ENCODE assay signal across 8 cellular contexts in genomic region chr4:25914670-25915358, GRCh38. TPM values are rescaled to one million over a fixed set of nuclear protein-coding genes. Genes with fewer than 3 reads are reported as not detected.
A peak's percentile ranks its signal among the peaks of the same experiment; 100 is the strongest.
DNase-seq lines count a peak whose midpoint lies in the region; ATAC-seq and TF ChIP-seq lines count a peak whose summit lies in the region.

No MANE protein-coding gene starts in this region.

- ATAC-seq in central memory CD8-positive, alpha-beta T cell (replicated peaks; ENCODE audit: extremely low read depth, poor library complexity, severe bottlenecking): no peak
- no peak for ATAC-seq in naive thymus-derived CD8-positive, alpha-beta T cell

- DNase-seq in GM12865 (ENCODE audit: low read depth) (no peak), NCI-H510A treated with DMSO at 0.1 percent for 48 hours (lab: John Stamatoyannopoulos, UW) (no peak), NOMO-1 treated with DMSO at 0.1 percent for 48 hours (lab: John Stamatoyannopoulos, UW; ENCODE audit: unreplicated experiment) (no peak), nucleus accumbens (lab: John Stamatoyannopoulos, UW) (no peak)
- DNase-seq in Jurkat, Clone E6-1 (ENCODE audit: low read depth, low spot score): no peak
- DNase-seq in central memory CD8-positive, alpha-beta T cell (ENCODE audit: low spot score in 2 of 2): no peak
- no peak for DNase-seq in naive thymus-derived CD8-positive, alpha-beta T cell
- DNase-seq in activated CD4-positive, alpha-beta T cell treated with anti-CD3 and anti-CD28 coated beads, Interleukin-2, amount 50 U/mL, for 4 hours: no peak

- no peaks in the 10 kb centered on the region for H3K9me3 Mint-ChIP-seq in central memory CD8-positive, alpha-beta T cell
- H3K9me3 Mint-ChIP-seq in naive thymus-derived CD8-positive, alpha-beta T cell: no peaks in the 10 kb centered on the region

- H3K4me1 Mint-ChIP-seq in central memory CD8-positive, alpha-beta T cell: peaks cover 31% of the 10 kb centered on the region
- H3K4me1 Mint-ChIP-seq in naive thymus-derived CD8-positive, alpha-beta T cell: peaks cover 17 to 40% (median 28%) of the 10 kb centered on the region in 4 donors

- POLR2A ChIA-PET in naive thymus-derived CD8-positive, alpha-beta T cell (lab: Charles Lee): interaction anchor here (0.6 to 2.5 kb wide), 9 partner anchors 50 to 602 kb away, joined by 3 to 22 read pairs (median 5); partner anchors contain the start of gene ZCCHC4

- peak overlapping the region; percentile 98 for H3K4me3 Mint-ChIP-seq in central memory CD8-positive, alpha-beta T cell
- peak overlapping the region; percentile 92 to 98 (median 96) for H3K4me3 Mint-ChIP-seq in naive thymus-derived CD8-positive, alpha-beta T cell

- no peak for TF ChIP-seq CTCF in GM12865 (IDR thresholded peaks at IDR 0.05; ENCODE audit: insufficient read depth, low read depth, low read length, missing control alignments)

- H3K27ac Mint-ChIP-seq in central memory CD8-positive, alpha-beta T cell (ENCODE audit: low read depth): peak overlapping the region; percentile 95
- peak overlapping the region; percentile 94 to 99 (median 98) for H3K27ac Mint-ChIP-seq in naive thymus-derived CD8-positive, alpha-beta T cell

- H3K36me3 Mint-ChIP-seq in central memory CD8-positive, alpha-beta T cell (ENCODE audit: insufficient read depth): peaks cover 15% of the 10 kb centered on the region
- H3K36me3 Mint-ChIP-seq in naive thymus-derived CD8-positive, alpha-beta T cell: peaks cover 0 to 8% (median 0%) of the 10 kb centered on the region in 3 donors

- H3K27me3 Mint-ChIP-seq in central memory CD8-positive, alpha-beta T cell: no peaks in the 10 kb centered on the region
- H3K27me3 Mint-ChIP-seq in naive thymus-derived CD8-positive, alpha-beta T cell: no peaks in the 10 kb centered on the region

- H3K4me3 ChIP-seq in GM12865 (ENCODE audit: low read depth, low read length): peak overlapping the region; percentile 64
- H3K4me3 ChIP-seq in Jurkat, Clone E6-1 (ENCODE audit: low read length): peak overlapping the region; percentile 67

RNA-seq across cellular contexts. Expression of gene SMIM20, which starts 0.8 kb away (rescaled TPM):
- polyA plus RNA-seq in Jurkat, Clone E6-1 (2012; ENCODE audit: insufficient read depth, insufficient read length): 42.3 TPM
- 10 to 100 TPM; 19.4 to 20.0 TPM for total RNA-seq in naive thymus-derived CD8-positive, alpha-beta T cell
- polyA plus RNA-seq in naive thymus-derived CD8-positive, alpha-beta T cell: 10 to 100 TPM; 64.1 to 76.4 (median 65.8) TPM

RNA-seq across cellular contexts. Expression of gene SEL1L3, which starts 52.0 kb away (rescaled TPM):
- polyA plus RNA-seq in Jurkat, Clone E6-1 (2012; ENCODE audit: insufficient read depth, insufficient read length): 14.9 TPM
- total RNA-seq in naive thymus-derived CD8-positive, alpha-beta T cell: 10 to 100 TPM; 52.7 to 57.2 TPM
- 10 to 100 TPM; 19.2 to 35.1 (median 30.4) TPM for polyA plus RNA-seq in naive thymus-derived CD8-positive, alpha-beta T cell
